9 cellular contexts compared by ENCODE assay signal in the genomic region with DNA sequence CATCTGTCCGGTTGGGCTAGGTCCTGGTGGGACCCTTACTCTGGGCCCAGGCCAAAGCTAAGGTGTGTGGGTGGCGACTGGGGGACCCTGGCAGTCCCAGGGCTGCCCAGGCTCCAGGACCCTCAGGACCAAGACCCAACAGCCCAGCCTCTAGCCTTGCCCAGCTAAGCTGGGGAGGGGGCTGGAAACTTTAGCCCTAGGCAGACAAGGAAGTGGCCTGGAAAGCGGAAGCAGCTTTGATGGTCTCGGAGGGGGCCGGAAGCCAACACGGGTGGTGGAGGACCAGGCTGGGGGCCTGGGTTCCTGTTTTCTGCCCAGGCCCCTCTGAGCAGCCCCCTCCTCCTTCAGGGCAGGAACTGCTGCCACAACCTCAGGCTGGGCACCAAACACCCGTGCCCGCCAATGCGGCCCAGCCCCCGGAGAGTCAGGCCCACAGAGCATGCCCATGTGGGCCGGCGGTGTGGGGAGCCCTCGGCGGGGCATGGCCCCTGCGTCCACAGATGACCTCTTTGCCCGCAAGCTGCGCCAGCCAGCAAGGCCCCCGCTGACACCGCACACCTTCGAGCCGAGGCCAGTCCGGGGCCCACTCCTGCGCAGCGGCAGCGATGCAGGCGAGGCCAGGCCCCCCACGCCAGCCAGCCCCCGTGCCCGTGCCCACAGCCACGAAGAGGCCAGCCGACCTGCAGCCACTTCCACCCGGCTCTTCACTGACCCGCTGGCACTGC. TPM values are rescaled to one million over a fixed set of nuclear protein-coding genes. Genes with fewer than 3 reads are reported as not detected.
DNase-seq lines count a peak whose midpoint lies in the region; ATAC-seq and TF ChIP-seq lines count a peak whose summit lies in the region.
"Had no signal": no experiment of that assay in that cellular context is flagged by ENCODE, and none has a peak within 500 bp of the region (broad histone marks: within the 10 kb centered on the region; RNA-seq: fewer than 3 reads in every experiment).

No MANE protein-coding gene starts in this region.

- peaks cover 29 to 70% (median 45%) of the 10 kb centered on the region in 4 donors for H3K4me1 Mint-ChIP-seq in CD4-positive, alpha-beta memory T cell
- H3K4me1 Mint-ChIP-seq in chondrocyte (ENCODE audit: low read depth): peaks cover 34% of the 10 kb centered on the region

- peaks cover 7% of the 10 kb centered on the region for H3F3A ChIP-seq in PC-3 (ENCODE audit: low read length, unreplicated experiment)

- no peaks in the 10 kb centered on the region for H3K9me3 ChIP-seq in CD4-positive, alpha-beta memory T cell (ENCODE audit: control insufficient read depth in 1 of 2, low read length in 2 of 2)
- H3K9me3 ChIP-seq in ascending aorta (no peaks in the 10 kb centered on the region), mucosa of rectum (ENCODE audit: control insufficient read depth in 2 of 2, low read length in 2 of 2) (no peaks in the 10 kb centered on the region), PC-3 (ENCODE audit: low read length) (no peaks in the 10 kb centered on the region)

- H3K4me3 Mint-ChIP-seq in CD4-positive, alpha-beta memory T cell: peak overlapping the region; percentile 90 to 98 (median 96)
- no peak overlapping the region for H3K4me3 Mint-ChIP-seq in chondrocyte (ENCODE audit: unreplicated experiment)

- H3K9me2 ChIP-seq in PC-3 (replicated peaks; ENCODE audit: low read length): no peaks in the 10 kb centered on the region

- peaks cover 0 to 2% (median 0%) of the 10 kb centered on the region in 8 donors for H3K9me3 Mint-ChIP-seq in CD4-positive, alpha-beta memory T cell
- H3K9me3 Mint-ChIP-seq in chondrocyte (ENCODE audit: low read depth): no peaks in the 10 kb centered on the region

- H3K4me3 ChIP-seq in CD4-positive, alpha-beta memory T cell (ENCODE audit: low read length in 2 of 2): peak overlapping the region; percentile 72 to 86
- H3K4me3 ChIP-seq in NB4 (ENCODE audit: low read depth, low read length): peak overlapping the region; percentile 22
- peak overlapping the region in 1 of 2 donors; percentile 46 for H3K4me3 ChIP-seq in ascending aorta
- H3K4me3 ChIP-seq in mucosa of rectum (ENCODE audit: low read length in 2 of 2): peak overlapping the region; percentile 36 to 59
- H3K4me3 ChIP-seq in PC-3 (ENCODE audit: low read length): no peak overlapping the region

- H3K36me3 ChIP-seq in CD4-positive, alpha-beta memory T cell (ENCODE audit: insufficient read depth, low read length): peaks cover 44% of the 10 kb centered on the region
- peaks cover 11 to 28% of the 10 kb centered on the region in 2 donors for H3K36me3 ChIP-seq in ascending aorta
- H3K36me3 ChIP-seq in mucosa of rectum (ENCODE audit: control insufficient read depth in 2 of 2, insufficient read depth in 2 of 2, low read length in 2 of 2): peaks cover 12 to 18% of the 10 kb centered on the region in 2 donors
- H3K36me3 ChIP-seq in PC-3 (ENCODE audit: low read depth, low read length): peaks cover 15% of the 10 kb centered on the region

- no peaks in the 10 kb centered on the region for H4K20me1 ChIP-seq in PC-3 (ENCODE audit: low read length)

- intact Hi-C loops in CD4-positive, alpha-beta memory T cell (cut with micrococcal nuclease): no loop called here
- intact Hi-C loops in ascending aorta (cut with DNase I) (no loop called here), PC-3 (cut with micrococcal nuclease) (no loop called here)

- CTCF ChIA-PET in CD4-positive, alpha-beta memory T cell (lab: Charles Lee; ENCODE audit: partially characterized antibody): interaction anchor here (1.2 to 1.8 kb wide), 3 partner anchors 10 to 52 kb away, joined by 3 to 5 read pairs (median 4); no protein-coding TSS in a partner anchor
- CTCF ChIA-PET in PC-3 (lab: Charles Lee): no interaction called here

- no peaks in the 10 kb centered on the region for H3K27me3 Mint-ChIP-seq in CD4-positive, alpha-beta memory T cell
- H3K27me3 Mint-ChIP-seq in chondrocyte (ENCODE audit: low read depth): no peaks in the 10 kb centered on the region

- DNase-seq in CD4-positive, alpha-beta memory T cell: peak in 4 of 5 donors; percentile 40 to 68 (median 44)
- DNase-seq in NB4 (ENCODE audit: low read depth) (peak; percentile 89), ascending aorta (ENCODE audit: low spot score in 2 of 2) (peak in 1 of 2 donors; percentile 80), NCI-H2029 treated with DMSO at 0.1 percent for 48 hours (lab: John Stamatoyannopoulos, UW) (no peak), PC-3 (no peak), chondrocyte (ENCODE audit: low spot score) (no peak)

- no TSS peak for BruUV-seq in PC-3 (replicated peaks; lab: Mats Ljungman, UMichigan)

- H3K27me3 ChIP-seq in CD4-positive, alpha-beta memory T cell (ENCODE audit: insufficient read depth, low read length): no peaks in the 10 kb centered on the region
- H3K27me3 ChIP-seq in ascending aorta (no peaks in the 10 kb centered on the region), mucosa of rectum (ENCODE audit: control insufficient read depth in 2 of 2, insufficient read depth in 2 of 2, low read length in 2 of 2) (no peaks in the 10 kb centered on the region), PC-3 (ENCODE audit: low read length) (no peaks in the 10 kb centered on the region)

- ATAC-seq in GM19397 (IDR thresholded peaks at IDR 0.05; ENCODE audit: unreplicated experiment): no peak
- no peak for ATAC-seq in PC-3

- POLR2A ChIA-PET in CD4-positive, alpha-beta memory T cell (lab: Charles Lee; ENCODE audit: partially characterized antibody): interaction anchor here (0.9 to 12.0 kb wide), 18 partner anchors 10 to 278 kb away, joined by 3 to 359 read pairs (median 6); a partner anchor contains a TSS
- POLR2A ChIA-PET in PC-3 (lab: Charles Lee; ENCODE audit: unreplicated experiment): no interaction called here

- no peaks in the 10 kb centered on the region for H3K79me2 ChIP-seq in PC-3 (ENCODE audit: low read length)

- no peak for TF ChIP-seq POLR2A in NB4 (IDR thresholded peaks at IDR 0.05; ENCODE audit: extremely low read depth, insufficient read length)

- peak overlapping the region; percentile 94 for H3K27ac ChIP-seq in CD4-positive, alpha-beta memory T cell (ENCODE audit: low read depth, low read length)
- peak overlapping the region; percentile 35 to 68 for H3K27ac ChIP-seq in ascending aorta
- H3K27ac ChIP-seq in mucosa of rectum (ENCODE audit: low read depth in 2 of 2, low read length in 2 of 2): peak overlapping the region; percentile 56 to 93
- H3K27ac ChIP-seq in PC-3 (ENCODE audit: low read length): no peak overlapping the region

- no peak overlapping the region for H2AFZ ChIP-seq in PC-3 (ENCODE audit: low read length)

- peak overlapping the region; percentile 97 to 100 (median 99) for H3K27ac Mint-ChIP-seq in CD4-positive, alpha-beta memory T cell
- no peak overlapping the region for H3K27ac Mint-ChIP-seq in chondrocyte (ENCODE audit: unreplicated experiment)

- H3K36me3 Mint-ChIP-seq in CD4-positive, alpha-beta memory T cell: peaks cover 23 to 54% of the 10 kb centered on the region in 2 donors
- H3K36me3 Mint-ChIP-seq in chondrocyte (ENCODE audit: low read depth): peaks cover 6% of the 10 kb centered on the region

- peaks cover 72% of the 10 kb centered on the region for H3K4me1 ChIP-seq in CD4-positive, alpha-beta memory T cell (ENCODE audit: insufficient read depth, low read length)
- H3K4me1 ChIP-seq in ascending aorta: peaks cover 2 to 10% of the 10 kb centered on the region in 2 donors
- peaks cover 21 to 24% of the 10 kb centered on the region in 2 donors for H3K4me1 ChIP-seq in mucosa of rectum (ENCODE audit: control insufficient read depth in 2 of 2, insufficient read depth in 2 of 2, low read length in 2 of 2)
- H3K4me1 ChIP-seq in PC-3 (ENCODE audit: insufficient read depth, low read length): peaks cover 7% of the 10 kb centered on the region

- H3K4me2 ChIP-seq in PC-3 (ENCODE audit: low read length): no peak overlapping the region

- H3K9ac ChIP-seq in mucosa of rectum (ENCODE audit: low read depth in 1 of 2, low read length in 2 of 2) (peak overlapping the region; percentile 41 to 52), PC-3 (ENCODE audit: low read length) (no peak overlapping the region)

- TF ChIP-seq CTCF in NB4 (IDR thresholded peaks at IDR 0.05; ENCODE audit: low read depth, low read length): no peak
- TF ChIP-seq CTCF in ascending aorta (IDR thresholded peaks at IDR 0.05): no peak
- no peak for TF ChIP-seq CTCF in PC-3 (conservative IDR thresholded peaks at IDR 0.05; ENCODE audit: low read depth, low read length)
- no peak for TF ChIP-seq CTCF in chondrocyte (IDR thresholded peaks at IDR 0.05)

RNA-seq across cellular contexts. Expression of a gene that starts 2.7 kb away (rescaled TPM):
- total RNA-seq in CD4-positive, alpha-beta memory T cell: 100 to 1,000 TPM; 150 to 169 TPM
- 100 to 1,000 TPM in 1 of 2 donors, 10 to 100 TPM in 1; 50.1 to 204 TPM for polyA plus RNA-seq in CD4-positive, alpha-beta memory T cell
- total RNA-seq in ascending aorta (145 TPM), PC-3 (2014; rRNA removed) (113 and 161 TPM in 2 replicates), chondrocyte (22.7 to 33.3 TPM (median 27.4 TPM) in 3 replicates)

RNA-seq across cellular contexts. Expression of a gene that starts 22.1 kb away (rescaled TPM):
- 100 to 1,000 TPM; 170 to 173 TPM for total RNA-seq in CD4-positive, alpha-beta memory T cell
- 10 to 100 TPM; 36.5 to 74.7 TPM for polyA plus RNA-seq in CD4-positive, alpha-beta memory T cell
- total RNA-seq in ascending aorta: 115 TPM
- total RNA-seq in PC-3 (2014; rRNA removed): 70.3 and 84.2 TPM in 2 replicates
- total RNA-seq in chondrocyte: 65.3 to 73.6 TPM (median 72.7 TPM) in 3 replicates

RNA-seq across cellular contexts. Expression of a gene that starts 25.1 kb away (rescaled TPM):
- 10 to 100 TPM; 63.3 to 66.3 TPM for total RNA-seq in CD4-positive, alpha-beta memory T cell
- 1 to 10 TPM in 1 of 2 donors, under 1 TPM in 1; 0.41 to 6.3 TPM for polyA plus RNA-seq in CD4-positive, alpha-beta memory T cell
- total RNA-seq in ascending aorta (181 TPM), PC-3 (2014; rRNA removed) (53.6 and 69.9 TPM in 2 replicates), chondrocyte (32.6 to 57.7 TPM (median 36.3 TPM) in 3 replicates)

RNA-seq across cellular contexts. Expression of a gene that starts 26.6 kb away (rescaled TPM):
- total RNA-seq in CD4-positive, alpha-beta memory T cell: 10 to 100 TPM; 92.0 to 93.6 TPM
- polyA plus RNA-seq in CD4-positive, alpha-beta memory T cell: 10 to 100 TPM in 1 of 2 donors, 1 to 10 TPM in 1; 6.3 to 24.1 TPM
- total RNA-seq in ascending aorta: 121 TPM
- total RNA-seq in PC-3 (2014; rRNA removed): 80.1 and 106 TPM in 2 replicates
- total RNA-seq in chondrocyte: 30.2 to 34.6 TPM (median 31.6 TPM) in 3 replicates

RNA-seq across cellular contexts. Expression of a gene that starts 45.0 kb away (rescaled TPM):
- total RNA-seq in CD4-positive, alpha-beta memory T cell: 1 to 10 TPM; 1.6 to 2.7 TPM
- 1 to 10 TPM in 1 of 2 donors, not detected in 1; 1.2 TPM for polyA plus RNA-seq in CD4-positive, alpha-beta memory T cell
- total RNA-seq in ascending aorta (not detected), PC-3 (2014; rRNA removed) (0.58 and 0.69 TPM in 2 replicates), chondrocyte (0.22 to 0.44 TPM in 2 of 3 replicates, not detected in the other)
- total RNA-seq: fibroblast of lung had no signal
- polyA plus RNA-seq: fibroblast of lung had no signal

Comparison
In these comparisons a context has a peak if more than half of its experiments do, and no peak if none do; other contexts are left out.
1. DNase-seq: peak in CD4-positive, alpha-beta memory T cell (4 of 5) and NB4 (single experiment); none in NCI-H2029 treated with DMSO at 0.1 percent for 48 hours (single experiment), PC-3 (single experiment) and chondrocyte (single experiment).